ENCODE assay signal across 11 cellular contexts in the genomic region with DNA sequence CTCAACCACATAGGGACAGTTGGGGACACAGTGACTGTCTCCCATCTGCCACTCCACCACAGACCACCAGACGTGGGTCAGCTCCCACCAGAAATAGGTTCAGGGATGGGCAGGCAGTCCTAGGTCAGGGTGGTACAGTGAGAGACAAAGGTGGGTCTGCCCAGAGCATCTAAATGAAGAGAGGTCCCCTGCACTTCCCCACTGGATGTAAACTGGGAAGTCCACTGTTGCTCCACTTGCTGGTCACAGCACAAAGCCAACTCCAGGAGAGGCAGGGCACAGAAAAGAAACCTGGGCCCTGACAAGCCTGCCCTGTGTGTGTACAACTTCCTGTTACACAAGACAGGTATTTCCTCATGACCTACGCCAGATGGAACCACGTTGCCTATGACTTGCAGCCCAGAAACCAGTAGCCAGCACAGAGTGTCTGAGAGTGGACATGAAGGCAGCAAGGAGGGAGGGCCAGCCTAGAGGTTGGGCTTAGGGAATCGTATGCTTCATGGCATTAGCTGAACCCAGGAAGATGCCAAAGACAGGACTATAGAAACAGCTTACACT.
A peak's percentile ranks its signal among the peaks of the same experiment; 100 is the strongest.
DNase-seq lines count a peak whose midpoint lies in the region; ATAC-seq and TF ChIP-seq lines count a peak whose summit lies in the region.
"Had no signal": no experiment of that assay in that cellular context is flagged by ENCODE, and none has a peak within 500 bp of the region (broad histone marks: within the 10 kb centered on the region; RNA-seq: fewer than 3 reads in every experiment).

No MANE protein-coding gene starts in this region.

- peaks cover 8% of the 10 kb centered on the region for H3K36me3 Mint-ChIP-seq in activated CD4-positive, alpha-beta T cell treated with anti-CD3 and anti-CD28 coated beads, Interleukin-2, amount 10 ng/mL, durations not matched to agents 24 days and 14 days (ENCODE audit: low read depth)
- peaks cover 7% of the 10 kb centered on the region for H3K36me3 Mint-ChIP-seq in central memory CD8-positive, alpha-beta T cell (ENCODE audit: insufficient read depth)
- H3K36me3 Mint-ChIP-seq in natural killer cell treated with Interleukin-12 subunit alpha and Interleukin-12 subunit beta and Interleukin-15 and Interleukin-18, amount 100 ng/mL, for 72 hours, result no peaks in the 10 kb centered on the region

- ATAC-seq in central memory CD8-positive, alpha-beta T cell (replicated peaks; ENCODE audit: extremely low read depth, poor library complexity, severe bottlenecking), result no peak
- peak; percentile 85 to 89 for ATAC-seq in natural killer cell treated with Interleukin-12 subunit alpha and Interleukin-12 subunit beta and Interleukin-15 and Interleukin-18, amount 100 ng/mL, for 72 hours

- H3K9me3 Mint-ChIP-seq in activated CD4-positive, alpha-beta T cell treated with anti-CD3 and anti-CD28 coated beads, Interleukin-2, amount 10 ng/mL, durations not matched to agents 24 days and 14 days, result peaks cover 4% of the 10 kb centered on the region
- no peaks in the 10 kb centered on the region for H3K9me3 Mint-ChIP-seq in central memory CD8-positive, alpha-beta T cell
- H3K9me3 Mint-ChIP-seq in natural killer cell treated with Interleukin-12 subunit alpha and Interleukin-12 subunit beta and Interleukin-15 and Interleukin-18, amount 100 ng/mL, for 72 hours, result no peaks in the 10 kb centered on the region

- H3K4me1 Mint-ChIP-seq in activated CD4-positive, alpha-beta T cell treated with anti-CD3 and anti-CD28 coated beads, Interleukin-2, amount 10 ng/mL, durations not matched to agents 24 days and 14 days, result peaks cover 44% of the 10 kb centered on the region
- H3K4me1 Mint-ChIP-seq in central memory CD8-positive, alpha-beta T cell, result peaks cover 47% of the 10 kb centered on the region
- peaks cover 42 to 59% of the 10 kb centered on the region in 2 donors for H3K4me1 Mint-ChIP-seq in natural killer cell treated with Interleukin-12 subunit alpha and Interleukin-12 subunit beta and Interleukin-15 and Interleukin-18, amount 100 ng/mL, for 72 hours (ENCODE audit: low read depth in 2 of 2)

- no peaks in the 10 kb centered on the region for H3K27me3 Mint-ChIP-seq in activated CD4-positive, alpha-beta T cell treated with anti-CD3 and anti-CD28 coated beads, Interleukin-2, amount 10 ng/mL, durations not matched to agents 24 days and 14 days
- H3K27me3 Mint-ChIP-seq in central memory CD8-positive, alpha-beta T cell, result no peaks in the 10 kb centered on the region
- peaks cover 0 to 3% of the 10 kb centered on the region in 2 donors for H3K27me3 Mint-ChIP-seq in natural killer cell treated with Interleukin-12 subunit alpha and Interleukin-12 subunit beta and Interleukin-15 and Interleukin-18, amount 100 ng/mL, for 72 hours

- intact Hi-C loops in activated CD4-positive, alpha-beta T cell treated with anti-CD3 and anti-CD28 coated beads, Interleukin-2, amount 10 ng/mL, durations not matched to agents 24 days and 14 days (cut with micrococcal nuclease), result loop anchor here (5.0 kb wide), 1 partner anchor 43 kb away; no protein-coding TSS in a partner anchor

- in situ Hi-C loops in ACHN (cut with HindIII; ENCODE audit: low pct_ligation_motif_present, low pct_unique_long_range_greater_than_20kb, low sequenced_read_pairs), result no loop called here

- peak; percentile 65 for DNase-seq in activated CD4-positive, alpha-beta T cell treated with anti-CD3 and anti-CD28 coated beads, Interleukin-2, amount 10 ng/mL, durations not matched to agents 24 days and 14 days
- no peak for DNase-seq in activated CD4-positive, alpha-beta T cell treated with anti-CD3 and anti-CD28 coated beads for 48 hours
- DNase-seq in NCI-H226 (peak; percentile 25), coronary artery (ENCODE audit: low spot score) (no peak), NCI-H2107 (lab: John Stamatoyannopoulos, UW) (no peak), ACHN (no peak)
- no peak for DNase-seq in central memory CD8-positive, alpha-beta T cell (ENCODE audit: low spot score in 2 of 2)
- DNase-seq in natural killer cell treated with Interleukin-12 subunit alpha and Interleukin-12 subunit beta and Interleukin-15 and Interleukin-18, amount 100 ng/mL, for 72 hours (ENCODE audit: low spot score), result no peak
- DNase-seq: activated CD8-positive, alpha-beta memory T cell treated with anti-CD3 and anti-CD28 coated beads for 24 hours; DND-41 had no signal

- H3K27ac Mint-ChIP-seq in activated CD4-positive, alpha-beta T cell treated with anti-CD3 and anti-CD28 coated beads, Interleukin-2, amount 10 ng/mL, durations not matched to agents 24 days and 14 days, result peak overlapping the region; percentile 87
- H3K27ac Mint-ChIP-seq in central memory CD8-positive, alpha-beta T cell (ENCODE audit: low read depth), result peak overlapping the region; percentile 86
- peak overlapping the region; percentile 88 to 89 for H3K27ac Mint-ChIP-seq in natural killer cell treated with Interleukin-12 subunit alpha and Interleukin-12 subunit beta and Interleukin-15 and Interleukin-18, amount 100 ng/mL, for 72 hours

- peak overlapping the region; percentile 9 for H3K4me3 Mint-ChIP-seq in activated CD4-positive, alpha-beta T cell treated with anti-CD3 and anti-CD28 coated beads, Interleukin-2, amount 10 ng/mL, durations not matched to agents 24 days and 14 days
- H3K4me3 Mint-ChIP-seq in central memory CD8-positive, alpha-beta T cell, result peak overlapping the region; percentile 25
- H3K4me3 Mint-ChIP-seq in natural killer cell treated with Interleukin-12 subunit alpha and Interleukin-12 subunit beta and Interleukin-15 and Interleukin-18, amount 100 ng/mL, for 72 hours, result peak overlapping the region; percentile 73

- TF ChIP-seq CTCF in coronary artery (IDR thresholded peaks at IDR 0.05), result no peak

- H3K27ac ChIP-seq in coronary artery, result no peak overlapping the region
- H3K27ac ChIP-seq: right atrium auricular region had no signal

- H3K4me3 ChIP-seq in coronary artery, result no peak overlapping the region
- H3K4me3 ChIP-seq: right atrium auricular region had no signal

Comparison
In these comparisons a context has a peak if more than half of its experiments do, and no peak if none do; other contexts are left out.
1. DNase-seq: peak in activated CD4-positive, alpha-beta T cell treated with anti-CD3 and anti-CD28 coated beads, Interleukin-2, amount 10 ng/mL, durations not matched to agents 24 days and 14 days (single experiment) and NCI-H226 (single experiment); none in activated CD4-positive, alpha-beta T cell treated with anti-CD3 and anti-CD28 coated beads for 48 hours (single experiment), central memory CD8-positive, alpha-beta T cell (0 of 2), natural killer cell treated with Interleukin-12 subunit alpha and Interleukin-12 subunit beta and Interleukin-15 and Interleukin-18, amount 100 ng/mL, for 72 hours (single experiment), coronary artery (single experiment), NCI-H2107 (single experiment) and ACHN (single experiment).
2. H3K4me3 Mint-ChIP-seq: peak in every context shown above with its lines; median percentile 73 in natural killer cell treated with Interleukin-12 subunit alpha and Interleukin-12 subunit beta and Interleukin-15 and Interleukin-18, amount 100 ng/mL, for 72 hours; 25 in central memory CD8-positive, alpha-beta T cell; 9 in activated CD4-positive, alpha-beta T cell treated with anti-CD3 and anti-CD28 coated beads, Interleukin-2, amount 10 ng/mL, durations not matched to agents 24 days and 14 days.
3. Peak in every context shown above with its lines, with median percentiles within 50 percentile points of each other: H3K27ac Mint-ChIP-seq.